ENCODE assay signal across 8 cellular contexts in genomic region chr3:48989126-48989795, GRCh38. TPM values are rescaled to one million over a fixed set of nuclear protein-coding genes. Genes with fewer than 3 reads are reported as not detected.
DNase-seq lines count a peak whose midpoint lies in the region; ATAC-seq and TF ChIP-seq lines count a peak whose summit lies in the region.

No MANE protein-coding gene starts in this region.

- peak overlapping the region; percentile 92 for H3K4me3 Mint-ChIP-seq in activated T-cell treated with anti-CD3 and anti-CD28 coated beads, Interleukin-2, amount 50 U/mL, for 24 hours
- peak overlapping the region; percentile 92 for H3K4me3 Mint-ChIP-seq in activated CD8-positive, alpha-beta T cell treated with anti-CD3 and anti-CD28 coated beads for 36 hours

- no peaks in the 10 kb centered on the region for H3K9me3 ChIP-seq in iPS-18a (ENCODE audit: control insufficient read depth, low read depth, low read length)
- H3K9me3 ChIP-seq in subcutaneous abdominal adipose tissue (ENCODE audit: control insufficient read depth in 5 of 5, low read length in 5 of 5) = no peaks in the 10 kb centered on the region

- DNase-seq in activated T-cell treated with anti-CD3 and anti-CD28 coated beads, Interleukin-2, amount 50 U/mL, for 24 hours = no peak
- DNase-seq in activated T-cell treated with anti-CD3 and anti-CD28 coated beads for 4 hours (no peak), NCI-H2107 treated with DMSO at 0.1 percent for 48 hours (lab: John Stamatoyannopoulos, UW; ENCODE audit: unreplicated experiment) (no peak)
- DNase-seq in activated CD8-positive, alpha-beta T cell treated with anti-CD3 and anti-CD28 coated beads for 36 hours = no peak

- H3K36me3 Mint-ChIP-seq in activated T-cell treated with anti-CD3 and anti-CD28 coated beads, Interleukin-2, amount 50 U/mL, for 24 hours (ENCODE audit: low read depth) = peaks cover 63% of the 10 kb centered on the region
- peaks cover 25% of the 10 kb centered on the region for H3K36me3 Mint-ChIP-seq in activated CD8-positive, alpha-beta T cell treated with anti-CD3 and anti-CD28 coated beads for 36 hours (ENCODE audit: low read depth)

- peaks cover 40% of the 10 kb centered on the region for H3K4me1 Mint-ChIP-seq in activated T-cell treated with anti-CD3 and anti-CD28 coated beads, Interleukin-2, amount 50 U/mL, for 24 hours (ENCODE audit: low read depth)
- H3K4me1 Mint-ChIP-seq in activated CD8-positive, alpha-beta T cell treated with anti-CD3 and anti-CD28 coated beads for 36 hours (ENCODE audit: low read depth) = peaks cover 36% of the 10 kb centered on the region

- no peaks in the 10 kb centered on the region for H3K9me3 Mint-ChIP-seq in activated T-cell treated with anti-CD3 and anti-CD28 coated beads, Interleukin-2, amount 50 U/mL, for 24 hours
- no peaks in the 10 kb centered on the region for H3K9me3 Mint-ChIP-seq in activated CD8-positive, alpha-beta T cell treated with anti-CD3 and anti-CD28 coated beads for 36 hours

- no peak for TF ChIP-seq CTCF in activated CD8-positive, alpha-beta T cell treated with anti-CD3 and anti-CD28 coated beads for 36 hours (IDR thresholded peaks at IDR 0.05)

- H3K27me3 ChIP-seq in iPS-18a (ENCODE audit: control insufficient read depth, insufficient read depth, low read length) (no peaks in the 10 kb centered on the region), subcutaneous abdominal adipose tissue (ENCODE audit: control insufficient read depth in 5 of 5, insufficient read depth in 4 of 5, low read length in 5 of 5) (no peaks in the 10 kb centered on the region)

- H3K27ac ChIP-seq in iPS-18a (ENCODE audit: low read length) (peak overlapping the region; percentile 51), subcutaneous abdominal adipose tissue (ENCODE audit: low read depth, low read length) (peak overlapping the region; percentile 90)

- ATAC-seq in activated CD8-positive, alpha-beta T cell treated with anti-CD3 and anti-CD28 coated beads for 36 hours = peak; percentile 3
- ATAC-seq in GM18867 (IDR thresholded peaks at IDR 0.05; ENCODE audit: unreplicated experiment) (no peak), HG03439 (IDR thresholded peaks at IDR 0.05; ENCODE audit: unreplicated experiment) (no peak)

- no peaks in the 10 kb centered on the region for H3K27me3 Mint-ChIP-seq in activated T-cell treated with anti-CD3 and anti-CD28 coated beads, Interleukin-2, amount 50 U/mL, for 24 hours
- H3K27me3 Mint-ChIP-seq in activated CD8-positive, alpha-beta T cell treated with anti-CD3 and anti-CD28 coated beads for 36 hours = no peaks in the 10 kb centered on the region

- H3K4me3 ChIP-seq in iPS-18a (ENCODE audit: low read length) (peak overlapping the region; percentile 92), subcutaneous abdominal adipose tissue (ENCODE audit: low read depth in 1 of 5, low read length in 5 of 5) (peak overlapping the region; percentile 67 to 95 (median 86))

- POLR2A ChIA-PET in activated CD8-positive, alpha-beta T cell treated with anti-CD3 and anti-CD28 coated beads for 36 hours (lab: Charles Lee) = interaction anchor here (0.6 to 6.5 kb wide), 15 partner anchors 11 to 350 kb away, joined by 3 to 72 read pairs (median 6); partner anchors contain the start of genes ARIH2, DALRD3, IMPDH2 and NDUFAF3

- intact Hi-C loops in activated CD8-positive, alpha-beta T cell treated with anti-CD3 and anti-CD28 coated beads for 36 hours (cut with micrococcal nuclease) = loop anchor here (5.0 kb wide), 1 partner anchor 33 kb away; the partner anchor contains the start of gene NDUFAF3

- H3K4me1 ChIP-seq in iPS-18a (ENCODE audit: control insufficient read depth, low read depth, low read length) = peaks cover 13% of the 10 kb centered on the region
- H3K4me1 ChIP-seq in subcutaneous abdominal adipose tissue (ENCODE audit: control insufficient read depth in 5 of 5, insufficient read depth in 5 of 5, low read length in 5 of 5) = peaks cover 9 to 29% (median 24%) of the 10 kb centered on the region in 5 donors

- H3K9ac ChIP-seq in iPS-18a (ENCODE audit: low read length) = peak overlapping the region; percentile 77
- H3K9ac ChIP-seq in subcutaneous abdominal adipose tissue (ENCODE audit: low read length in 5 of 5) = peak overlapping the region; percentile 66 to 84 (median 72)

- CTCF ChIA-PET in activated CD8-positive, alpha-beta T cell treated with anti-CD3 and anti-CD28 coated beads for 36 hours (lab: Charles Lee) = interaction anchor here (0.6 to 6.5 kb wide), 18 partner anchors 8 to 325 kb away, joined by 3 to 78 read pairs (median 4); partner anchors contain the start of genes ARIH2, DALRD3, IMPDH2 and NDUFAF3

- H3K36me3 ChIP-seq in iPS-18a (ENCODE audit: control insufficient read depth, low read depth, low read length) (peaks cover 21% of the 10 kb centered on the region), subcutaneous abdominal adipose tissue (ENCODE audit: control insufficient read depth in 5 of 5, insufficient read depth in 5 of 5, low read length in 5 of 5) (peaks cover 0 to 26% (median 19%) of the 10 kb centered on the region in 5 donors)

- peak overlapping the region; percentile 93 for H3K27ac Mint-ChIP-seq in activated T-cell treated with anti-CD3 and anti-CD28 coated beads, Interleukin-2, amount 50 U/mL, for 24 hours
- H3K27ac Mint-ChIP-seq in activated CD8-positive, alpha-beta T cell treated with anti-CD3 and anti-CD28 coated beads for 36 hours = peak overlapping the region; percentile 95

RNA-seq across cellular contexts. Expression of gene P4HTM, which starts 0.8 kb away (rescaled TPM):
- 10 to 100 TPM; 24.8 to 25.0 TPM for total RNA-seq in activated CD8-positive, alpha-beta T cell treated with anti-CD3 and anti-CD28 coated beads for 36 hours

RNA-seq across cellular contexts. Expression of gene WDR6, which starts 17.9 kb away (rescaled TPM):
- total RNA-seq in activated CD8-positive, alpha-beta T cell treated with anti-CD3 and anti-CD28 coated beads for 36 hours = 100 to 1,000 TPM; 111 to 125 TPM

RNA-seq across cellular contexts. Expression of gene DALRD3, which starts 29.1 kb away (rescaled TPM):
- total RNA-seq in activated CD8-positive, alpha-beta T cell treated with anti-CD3 and anti-CD28 coated beads for 36 hours = 10 to 100 TPM; 20.2 to 22.8 TPM

RNA-seq across cellular contexts. Expression of gene NDUFAF3, which starts 32.7 kb away (rescaled TPM):
- 10 to 100 TPM; 90.7 to 95.5 TPM for total RNA-seq in activated CD8-positive, alpha-beta T cell treated with anti-CD3 and anti-CD28 coated beads for 36 hours

RNA-seq across cellular contexts. Expression of gene IMPDH2, which starts 39.9 kb away (rescaled TPM):
- 100 to 1,000 TPM; 535 to 557 TPM for total RNA-seq in activated CD8-positive, alpha-beta T cell treated with anti-CD3 and anti-CD28 coated beads for 36 hours
